ENCODE assay signal across 15 cellular contexts in genomic region chr11:33952805-33953204, GRCh38.
DNase-seq lines count a peak whose midpoint lies in the region; TF ChIP-seq lines count a peak whose summit lies in the region.
"Had no signal": no experiment of that assay in that cellular context is flagged by ENCODE, and none has a peak within 500 bp of the region (broad histone marks: within the 10 kb centered on the region; RNA-seq: fewer than 3 reads in every experiment).

No MANE protein-coding gene starts in this region.

- DNase-seq in SK-N-MC (ENCODE audit: low read depth, low spot score) (no peak), erythroblast (lab: John Stamatoyannopoulos, UW) (peak; percentile 28 to 38), activated T-cell treated with anti-CD3 and anti-CD28 coated beads for 4 hours (no peak), cerebellum (ENCODE audit: low spot score) (no peak), NAMALWA (ENCODE audit: low spot score) (no peak), brain microvascular endothelial cell (no peak)
- DNase-seq: AML-193; Caco-2; CD4-positive, alpha-beta T cell; GM23248; HCEC 1CT; HFFc6 had no signal

- CTCF ChIA-PET in HEK293 (lab: Yijun Ruan, JAX): interaction anchor here (1.0 to 1.3 kb wide), 2 partner anchors 19 to 35 kb away, joined by 3 to 4 read pairs; no protein-coding TSS in a partner anchor

- no peak overlapping the region for H3K9ac ChIP-seq in SK-N-MC (ENCODE audit: insufficient read length)
- H3K9ac ChIP-seq: GM23248 had no signal

- POLR2A ChIA-PET in HEK293 (lab: Yijun Ruan, JAX): no interaction called here

- H3K9me3 ChIP-seq in HEK293 (ENCODE audit: control insufficient read depth, insufficient read depth, low read depth, low read length): no peaks in the 10 kb centered on the region
- no peaks in the 10 kb centered on the region for H3K9me3 ChIP-seq in SK-N-MC (ENCODE audit: low read depth, low read length)
- H3K9me3 ChIP-seq: Caco-2 had no signal

- no peaks in the 10 kb centered on the region for H3K27me3 ChIP-seq in brain microvascular endothelial cell (replicated peaks)

- H3K4me3 ChIP-seq in HEK293 (ENCODE audit: low read depth, low read length) (no peak overlapping the region), SK-N-MC (peak overlapping the region; percentile 59; the same call in 1 of the 2 replicates), brain microvascular endothelial cell (ENCODE audit: low read depth, low read length) (no peak overlapping the region)
- H3K4me3 ChIP-seq: GM23248 had no signal

- TF ChIP-seq POLR2A in erythroblast (IDR thresholded peaks at IDR 0.05; ENCODE audit: low read length): no peak

- H3K4me1 ChIP-seq in HEK293 (ENCODE audit: control insufficient read depth, insufficient read depth, low read length): no peaks in the 10 kb centered on the region
- H3K4me1 ChIP-seq: Caco-2 had no signal

- in situ Hi-C loops in brain microvascular endothelial cell (cut with HindIII; ENCODE audit: low pct_ligation_motif_present, low sequenced_read_pairs): no loop called here

- H3K27ac ChIP-seq in HEK293 (ENCODE audit: extremely low read depth, low read depth, low read length): no peak overlapping the region
- peak overlapping the region; percentile 90 for H3K27ac ChIP-seq in SK-N-MC
- H3K27ac ChIP-seq in brain microvascular endothelial cell: no peak overlapping the region
- H3K27ac ChIP-seq: C4-2B, GM23248, HL-60 had no signal

- H3K36me3 ChIP-seq in HEK293 (ENCODE audit: control insufficient read depth in 2 of 2, insufficient read depth in 1 of 2, low read length in 2 of 2) (no peaks in the 10 kb centered on the region), SK-N-MC (ENCODE audit: insufficient read depth, low read length) (no peaks in the 10 kb centered on the region), brain microvascular endothelial cell (replicated peaks) (no peaks in the 10 kb centered on the region)

- no peak for TF ChIP-seq CTCF in HEK293 (tag by site-specific recombination; IDR thresholded peaks at IDR 0.05)
- no peak for TF ChIP-seq CTCF in brain microvascular endothelial cell (IDR thresholded peaks at IDR 0.05; ENCODE audit: low read depth, low read length, missing control alignments)

TF ChIP-seq in HEK293, 187 proteins besides CTCF, POLR2A, EP300 and RAD21:
- TF ChIP-seq EGR2 (tag by site-specific recombination; IDR thresholded peaks at IDR 0.05; ENCODE audit: low read depth) (peak; percentile 65; the same call in 1 of the 2 replicates), ZFHX2 (tag by site-specific recombination; conservative IDR thresholded peaks at IDR 0.05) (peak; percentile 50), ZNF37A (tag by site-specific recombination; IDR thresholded peaks at IDR 0.05) (no peak), YY2 (tag by site-specific recombination; IDR thresholded peaks at IDR 0.05) (no peak)

Comparison
In these comparisons a context has a peak if more than half of its experiments do, and no peak if none do; other contexts are left out.
1. DNase-seq: peak in erythroblast (2 of 2); none in SK-N-MC (single experiment), activated T-cell treated with anti-CD3 and anti-CD28 coated beads for 4 hours (single experiment), cerebellum (single experiment), NAMALWA (single experiment) and brain microvascular endothelial cell (single experiment).